Comparison of ENCODE assay signal across 8 cellular contexts in the genomic region with DNA sequence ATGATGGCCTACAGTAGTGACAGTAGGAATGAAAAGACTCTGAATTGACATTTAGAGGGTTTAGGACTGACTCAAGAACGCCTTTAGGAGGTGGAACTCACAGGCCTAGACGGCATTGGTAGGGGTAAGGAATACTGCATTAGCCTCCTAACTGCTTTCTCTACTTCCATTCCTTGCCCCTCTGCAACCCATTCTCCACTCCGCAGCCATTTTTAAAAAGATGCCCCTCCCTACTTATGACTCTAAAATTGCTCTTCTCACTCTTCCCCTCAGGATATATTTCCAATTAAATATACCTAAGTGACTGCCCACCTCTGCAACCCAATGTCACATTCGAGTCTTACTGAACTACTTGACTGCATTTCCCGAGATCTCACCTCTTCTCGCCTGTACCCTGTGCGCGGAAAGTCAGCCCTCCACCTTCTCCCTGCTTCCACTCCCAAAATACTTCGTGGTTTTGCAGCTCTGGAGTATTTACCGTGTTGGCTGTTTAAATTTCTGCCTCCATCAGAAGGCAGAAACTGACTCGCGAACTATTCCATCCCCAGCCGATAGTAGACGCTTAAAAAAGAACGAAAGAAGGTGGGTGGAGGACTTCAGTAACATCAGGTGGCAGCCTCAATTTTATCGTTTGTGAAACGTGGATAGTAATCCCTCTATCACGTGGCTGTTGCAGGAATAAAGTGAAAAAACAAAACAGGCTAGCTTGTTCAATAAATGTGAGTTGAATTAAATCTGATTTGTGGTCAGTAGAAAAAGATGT. TPM values are rescaled to one million over a fixed set of nuclear protein-coding genes. Genes with fewer than 3 reads are reported as not detected.
DNase-seq lines count a peak whose midpoint lies in the region; ATAC-seq and TF ChIP-seq lines count a peak whose summit lies in the region.

No MANE protein-coding gene starts in this region.

- no peaks in the 10 kb centered on the region for H3K9me3 Mint-ChIP-seq in CD4-positive, CD25-positive, alpha-beta regulatory T cell
- H3K9me3 Mint-ChIP-seq in HFFc6 = no peaks in the 10 kb centered on the region
- no peaks in the 10 kb centered on the region for H3K9me3 Mint-ChIP-seq in T-helper 2 cell treated with Interferon-gamma antibody and Interleukin-4, amounts not matched to agents 5 μg/mL and 100 μg/mL, for 36 hours

- H3K4me1 Mint-ChIP-seq in CD4-positive, CD25-positive, alpha-beta regulatory T cell = peaks cover 31 to 55% (median 40%) of the 10 kb centered on the region in 4 donors
- H3K4me1 Mint-ChIP-seq in HFFc6 (ENCODE audit: low read depth) = peaks cover 64% of the 10 kb centered on the region
- peaks cover 40% of the 10 kb centered on the region for H3K4me1 Mint-ChIP-seq in T-helper 2 cell treated with Interferon-gamma antibody and Interleukin-4, amounts not matched to agents 5 μg/mL and 100 μg/mL, for 36 hours (ENCODE audit: low read depth)

- H3K27ac Mint-ChIP-seq in CD4-positive, CD25-positive, alpha-beta regulatory T cell = peak overlapping the region; percentile 98 to 99 (median 98)
- peak overlapping the region; percentile 98 for H3K27ac Mint-ChIP-seq in HFFc6
- peak overlapping the region; percentile 96 for H3K27ac Mint-ChIP-seq in T-helper 2 cell treated with Interferon-gamma antibody and Interleukin-4, amounts not matched to agents 5 μg/mL and 100 μg/mL, for 36 hours

- ATAC-seq in CD4-positive, CD25-positive, alpha-beta regulatory T cell (ENCODE audit: low read depth in 2 of 2) = no peak

- peak overlapping the region; percentile 88 for H3K27ac ChIP-seq in CD4-positive, CD25-positive, alpha-beta regulatory T cell (ENCODE audit: insufficient read depth, low read length, poor library complexity, severe bottlenecking)

- DNase-seq in CD4-positive, CD25-positive, alpha-beta regulatory T cell = peak in 2 of 3 donors; percentile 40 to 62
- DNase-seq in HFFc6 (peak; percentile 28), myocyte (ENCODE audit: low read depth) (peak; percentile 47), NCI-H524 (lab: John Stamatoyannopoulos, UW) (no peak), NCI-H1930 (lab: John Stamatoyannopoulos, UW) (no peak), GM19240 (ENCODE audit: insufficient read length, low spot score) (no peak)
- DNase-seq in T-helper 2 cell treated with Interferon-gamma antibody and Interleukin-4, amounts not matched to agents 5 μg/mL and 100 μg/mL, for 36 hours (ENCODE audit: low spot score) = no peak

- peak overlapping the region; percentile 95 for H3K9ac ChIP-seq in endocrine pancreas (ENCODE audit: control insufficient read depth, insufficient read depth, low read length)

- peaks cover 31% of the 10 kb centered on the region for H3K36me3 Mint-ChIP-seq in CD4-positive, CD25-positive, alpha-beta regulatory T cell
- H3K36me3 Mint-ChIP-seq in HFFc6 (ENCODE audit: low read depth) = peaks cover 29% of the 10 kb centered on the region
- H3K36me3 Mint-ChIP-seq in T-helper 2 cell treated with Interferon-gamma antibody and Interleukin-4, amounts not matched to agents 5 μg/mL and 100 μg/mL, for 36 hours (ENCODE audit: low read depth) = peaks cover 38% of the 10 kb centered on the region

- no peaks in the 10 kb centered on the region for H3K27me3 Mint-ChIP-seq in CD4-positive, CD25-positive, alpha-beta regulatory T cell
- peaks cover 6% of the 10 kb centered on the region for H3K27me3 Mint-ChIP-seq in HFFc6 (ENCODE audit: insufficient read depth)
- no peaks in the 10 kb centered on the region for H3K27me3 Mint-ChIP-seq in T-helper 2 cell treated with Interferon-gamma antibody and Interleukin-4, amounts not matched to agents 5 μg/mL and 100 μg/mL, for 36 hours (ENCODE audit: low read depth)

- no peaks in the 10 kb centered on the region for H3K27me3 ChIP-seq in CD4-positive, CD25-positive, alpha-beta regulatory T cell (ENCODE audit: control insufficient read depth, insufficient read depth, low read length)
- H3K27me3 ChIP-seq in endocrine pancreas (ENCODE audit: control insufficient read depth, insufficient read depth, low read length) = no peaks in the 10 kb centered on the region

- no peak for TF ChIP-seq CTCF in HFFc6 (IDR thresholded peaks at IDR 0.05)

- peak overlapping the region; percentile 98 to 100 (median 100) for H3K4me3 Mint-ChIP-seq in CD4-positive, CD25-positive, alpha-beta regulatory T cell
- H3K4me3 Mint-ChIP-seq in HFFc6 = peak overlapping the region; percentile 87
- peak overlapping the region; percentile 92 for H3K4me3 Mint-ChIP-seq in T-helper 2 cell treated with Interferon-gamma antibody and Interleukin-4, amounts not matched to agents 5 μg/mL and 100 μg/mL, for 36 hours

- peaks cover 41% of the 10 kb centered on the region for H3K4me1 ChIP-seq in CD4-positive, CD25-positive, alpha-beta regulatory T cell (ENCODE audit: control insufficient read depth, insufficient read depth, low read length, poor library complexity, severe bottlenecking)
- H3K4me1 ChIP-seq in endocrine pancreas (ENCODE audit: control insufficient read depth, insufficient read depth, low read length) = peaks cover 16% of the 10 kb centered on the region

- H3K9me3 ChIP-seq in CD4-positive, CD25-positive, alpha-beta regulatory T cell (ENCODE audit: control insufficient read depth in 2 of 2, low read length in 2 of 2) = no peaks in the 10 kb centered on the region
- no peaks in the 10 kb centered on the region for H3K9me3 ChIP-seq in endocrine pancreas (ENCODE audit: control insufficient read depth, low read length)

- peak overlapping the region; percentile 95 for H3K4me3 ChIP-seq in CD4-positive, CD25-positive, alpha-beta regulatory T cell (ENCODE audit: low read depth, low read length)
- peak overlapping the region; percentile 75 for H3K4me3 ChIP-seq in endocrine pancreas (ENCODE audit: control insufficient read depth, insufficient read depth, low read length)

- peaks cover 5% of the 10 kb centered on the region for H3K36me3 ChIP-seq in CD4-positive, CD25-positive, alpha-beta regulatory T cell (ENCODE audit: control insufficient read depth, insufficient read depth, low read length)
- H3K36me3 ChIP-seq in endocrine pancreas (ENCODE audit: control insufficient read depth, insufficient read depth, low read length) = no peaks in the 10 kb centered on the region

RNA-seq across cellular contexts. Expression of gene YBX1, which starts 1.1 kb away (rescaled TPM):
- total RNA-seq in CD4-positive, CD25-positive, alpha-beta regulatory T cell = 323 TPM
- 100 to 1,000 TPM in 1 of 4 donors, 10 to 100 TPM in 3; 89.9 to 110 (median 93.1) TPM for polyA plus RNA-seq in CD4-positive, CD25-positive, alpha-beta regulatory T cell
- 100 to 1,000 TPM; 736 to 879 (median 836) TPM for total RNA-seq in HFFc6 (2021; fragmentation: NEBNext Ultra II Directional; extraction: Animal tissue kit (Norgen Biotek cat#: 25700))
- 958 and 1,013 TPM in 2 replicates for total RNA-seq in myocyte
- polyA plus RNA-seq in myocyte (2012) = 904 TPM

RNA-seq across cellular contexts. Expression of gene PPIH, which starts 22.9 kb away (rescaled TPM):
- total RNA-seq in CD4-positive, CD25-positive, alpha-beta regulatory T cell = 29.6 TPM
- 10 to 100 TPM; 61.8 to 72.9 (median 69.2) TPM for polyA plus RNA-seq in CD4-positive, CD25-positive, alpha-beta regulatory T cell
- total RNA-seq in HFFc6 (2021; fragmentation: NEBNext Ultra II Directional; extraction: Animal tissue kit (Norgen Biotek cat#: 25700)) = 10 to 100 TPM; 30.0 to 45.6 (median 40.0) TPM
- total RNA-seq in myocyte = 24.3 and 42.2 TPM in 2 replicates
- polyA plus RNA-seq in myocyte (2012) = 27.8 TPM

RNA-seq across cellular contexts. Expression of gene CLDN19, which starts 58.9 kb away (rescaled TPM):
- total RNA-seq in CD4-positive, CD25-positive, alpha-beta regulatory T cell = not detected
- polyA plus RNA-seq in CD4-positive, CD25-positive, alpha-beta regulatory T cell = not detected
- total RNA-seq in HFFc6 (2021; fragmentation: NEBNext Ultra II Directional; extraction: Animal tissue kit (Norgen Biotek cat#: 25700)) = not detected
- not detected in 2 replicates for total RNA-seq in myocyte
- not detected for polyA plus RNA-seq in myocyte (2012)

Comparison
In these comparisons a context has a peak if more than half of its experiments do, and no peak if none do; other contexts are left out.
1. DNase-seq: peak in CD4-positive, CD25-positive, alpha-beta regulatory T cell (2 of 3), HFFc6 (single experiment) and myocyte (single experiment); none in T-helper 2 cell treated with Interferon-gamma antibody and Interleukin-4, amounts not matched to agents 5 μg/mL and 100 μg/mL, for 36 hours (single experiment), NCI-H524 (0 of 2), NCI-H1930 (0 of 2) and GM19240 (single experiment).
2. Peak in every context shown above with its lines, with median percentiles within 50 percentile points of each other: H3K27ac Mint-ChIP-seq and H3K4me3 Mint-ChIP-seq.